8 cellular contexts compared by ENCODE assay signal in the genomic region with DNA sequence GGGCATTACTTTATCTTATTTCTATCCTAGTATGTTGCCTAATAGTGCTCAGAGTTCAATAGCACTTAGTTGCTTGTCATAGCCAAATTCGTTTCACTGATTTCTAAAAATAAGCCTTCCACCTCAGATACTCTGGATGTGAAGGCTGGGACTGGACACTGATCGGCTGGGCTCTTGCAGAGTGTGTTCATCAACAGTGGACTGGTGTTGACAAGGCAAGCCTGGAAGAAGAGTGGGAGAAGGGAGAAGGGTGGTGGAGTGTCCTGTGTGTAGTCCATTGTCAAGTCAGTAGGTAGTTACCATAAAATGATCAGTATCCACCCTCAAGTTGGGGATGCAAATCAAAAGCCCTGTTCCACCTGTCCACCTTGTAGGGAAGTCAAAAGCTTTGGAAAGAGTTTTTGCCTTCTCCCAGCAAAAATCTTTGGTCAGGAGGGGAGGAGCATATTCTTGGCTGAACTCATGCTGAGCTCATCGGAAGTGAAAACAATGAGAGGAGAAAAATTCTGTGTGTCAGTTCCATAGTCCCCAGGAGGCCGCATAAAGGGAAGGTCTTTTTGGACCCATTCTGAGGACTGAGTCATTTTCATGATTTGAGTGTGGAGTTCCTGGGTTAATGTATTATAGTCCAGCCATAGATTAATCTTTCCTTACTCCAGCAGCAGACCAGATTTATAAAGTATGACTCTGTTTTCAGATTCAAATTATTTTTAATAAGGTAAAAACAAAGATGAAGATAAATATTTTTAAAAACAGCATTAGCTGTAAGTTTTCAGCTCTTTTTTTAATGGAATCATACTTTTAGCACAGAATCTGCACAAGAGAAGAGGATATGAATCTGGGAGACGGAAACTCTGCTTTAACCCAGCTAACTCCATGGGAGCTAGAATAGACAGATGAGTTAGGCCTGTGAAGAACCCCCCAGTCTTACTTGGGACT.
DNase-seq lines count a peak whose midpoint lies in the region; ATAC-seq and TF ChIP-seq lines count a peak whose summit lies in the region.

No MANE protein-coding gene starts in this region.

- H3K4me3 ChIP-seq in H7 (ENCODE audit: insufficient read depth, low read depth, low read length) (no peak overlapping the region), SJSA1 (no peak overlapping the region)

- ATAC-seq in HG03354 (IDR thresholded peaks at IDR 0.05; ENCODE audit: poor library complexity, severe bottlenecking, unreplicated experiment) (no peak), HG02981 (IDR thresholded peaks at IDR 0.05; ENCODE audit: unreplicated experiment) (no peak)

- H3K27me3 ChIP-seq in H7 (ENCODE audit: control insufficient read depth, insufficient read depth, low read length) (no peaks in the 10 kb centered on the region), SJSA1 (replicated peaks) (no peaks in the 10 kb centered on the region)

- H3K36me3 ChIP-seq in H7 (replicated peaks; ENCODE audit: control insufficient read depth, insufficient read depth, low read length) (peaks cover 14% of the 10 kb centered on the region), SJSA1 (peaks cover 46% of the 10 kb centered on the region)

- no peak overlapping the region for H3K4me3 Mint-ChIP-seq in nephron progenitor cell

- no peaks in the 10 kb centered on the region for H3K27me3 Mint-ChIP-seq in nephron progenitor cell (ENCODE audit: low read depth, poor library complexity)

- H3K9me3 ChIP-seq in SJSA1 (replicated peaks) = no peaks in the 10 kb centered on the region

- H3K4me1 Mint-ChIP-seq in nephron progenitor cell = peaks cover 58% of the 10 kb centered on the region

- DNase-seq in H7 = peak; percentile 43
- peak; percentile 72 to 82 for DNase-seq in SJSA1 (ENCODE audit: low read depth in 1 of 2, low spot score in 2 of 2)
- peak; percentile 90 for DNase-seq in fibroblast of peridontal ligament (ENCODE audit: extremely low read depth)
- DNase-seq in nephron progenitor cell = no peak
- no peak for DNase-seq in GM10266 (ENCODE audit: extremely low spot score)
- no peak for DNase-seq in NCI-H1105 treated with DMSO at 0.1 percent for 48 hours (lab: John Stamatoyannopoulos, UW)

- peaks cover 40% of the 10 kb centered on the region for H3K36me3 Mint-ChIP-seq in nephron progenitor cell (ENCODE audit: low read depth)

- no peaks in the 10 kb centered on the region for H3K9me3 Mint-ChIP-seq in nephron progenitor cell

- H3K27ac ChIP-seq in SJSA1 = peak overlapping the region; percentile 71

- peaks cover 64% of the 10 kb centered on the region for H3K4me1 ChIP-seq in SJSA1 (replicated peaks)

- peak overlapping the region; percentile 64 for H3K27ac Mint-ChIP-seq in nephron progenitor cell

- no peak for TF ChIP-seq CTCF in nephron progenitor cell (IDR thresholded peaks at IDR 0.05)
- TF ChIP-seq CTCF in GM10266 (IDR thresholded peaks at IDR 0.05; ENCODE audit: control insufficient read depth, insufficient read depth, low read depth, missing control alignments) = no peak

Comparison
In these comparisons a context has a peak if more than half of its experiments do, and no peak if none do; other contexts are left out.
1. DNase-seq: peak in H7 (single experiment), SJSA1 (2 of 2) and fibroblast of peridontal ligament (single experiment); none in nephron progenitor cell (single experiment), GM10266 (single experiment) and NCI-H1105 treated with DMSO at 0.1 percent for 48 hours (single experiment).